ENCODE assay signal across 9 cellular contexts in the genomic region with DNA sequence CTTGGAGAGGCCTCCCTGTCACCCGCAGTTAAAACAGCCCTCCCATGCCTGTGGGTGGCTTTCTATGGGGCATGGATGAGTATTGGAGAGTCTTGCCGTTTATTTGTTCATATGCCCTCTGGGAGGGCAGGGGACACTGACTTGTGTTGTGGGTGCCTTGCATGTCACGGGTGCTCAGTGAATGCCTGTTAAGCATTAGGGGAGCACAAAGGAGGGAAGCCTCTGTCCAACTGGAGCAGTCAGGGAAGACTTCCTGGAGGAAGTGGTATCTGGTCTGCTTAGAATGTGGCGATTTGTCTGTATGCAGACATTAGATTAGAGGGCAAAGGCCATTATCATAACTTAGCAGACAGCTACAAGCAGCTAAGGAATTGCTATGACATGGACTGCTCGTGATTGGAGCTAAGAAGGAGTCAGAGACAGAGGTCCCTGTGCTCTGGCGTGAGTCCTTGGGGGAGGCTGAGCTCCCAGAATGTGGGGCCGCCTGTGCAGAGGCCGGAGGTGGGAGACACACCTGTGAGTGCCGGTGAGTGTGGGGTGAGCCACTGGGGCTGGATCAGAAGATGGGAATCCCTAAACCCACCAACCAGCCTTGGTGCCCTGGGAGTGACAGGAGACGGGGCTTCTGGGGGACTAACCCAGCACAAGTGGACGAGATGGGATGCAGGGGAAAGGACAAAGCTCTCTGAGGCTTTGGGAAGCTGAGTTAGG.
DNase-seq lines count a peak whose midpoint lies in the region; ATAC-seq and TF ChIP-seq lines count a peak whose summit lies in the region.
"Had no signal": no experiment of that assay in that cellular context is flagged by ENCODE, and none has a peak within 500 bp of the region (broad histone marks: within the 10 kb centered on the region; RNA-seq: fewer than 3 reads in every experiment).

No MANE protein-coding gene starts in this region.

- H3K36me3 Mint-ChIP-seq in activated T-cell treated with anti-CD3 and anti-CD28 coated beads, Interleukin-2, amount 50 U/mL, for 24 hours (ENCODE audit: low read depth): no peaks in the 10 kb centered on the region

- ATAC-seq in upper lobe of left lung (ENCODE audit: low FRiP score in 2 of 2) (no peak), HG02938 (IDR thresholded peaks at IDR 0.05; ENCODE audit: unreplicated experiment) (no peak)

- BruUV-seq in mammary epithelial cell (replicated peaks; lab: Mats Ljungman, UMichigan) (no TSS peak), PC-9 (replicated peaks; lab: Mats Ljungman, UMichigan) (no TSS peak)

- H2AFZ ChIP-seq in mammary epithelial cell (ENCODE audit: low read depth, low read length): no peak overlapping the region
- no peak overlapping the region for H2AFZ ChIP-seq in PC-9

- H3K4me2 ChIP-seq in mammary epithelial cell (ENCODE audit: insufficient read depth, low read depth, low read length) (peak overlapping the region; percentile 50), PC-9 (no peak overlapping the region)

- TF ChIP-seq EP300 in upper lobe of left lung (IDR thresholded peaks at IDR 0.05): no peak

- H3K4me3 ChIP-seq in mammary epithelial cell (replicated peaks in 1 of 3; ENCODE audit: insufficient read depth in 1 of 3, low read depth in 2 of 3, low read length in 3 of 3) (no peak overlapping the region), muscle layer of duodenum (ENCODE audit: low read depth in 1 of 2, low read length in 2 of 2) (peak overlapping the region in 1 of 2 donors; percentile 6), upper lobe of left lung (no peak overlapping the region), PC-9 (no peak overlapping the region)

- intact Hi-C loops in mammary epithelial cell (cut with micrococcal nuclease): loop anchor here (2.0 kb wide), 2 partner anchors 96 to 146 kb away; no protein-coding TSS in a partner anchor
- intact Hi-C loops in PC-9 (cut with micrococcal nuclease; ENCODE audit: unreplicated experiment): loop anchor here (2.0 to 5.0 kb wide), 2 partner anchors 50 to 94 kb away; no protein-coding TSS in a partner anchor

- H3K27ac ChIP-seq in mammary epithelial cell (ENCODE audit: insufficient read depth, low read depth, low read length) (peak overlapping the region; percentile 54), muscle layer of duodenum (ENCODE audit: low read length) (peak overlapping the region; percentile 91), upper lobe of left lung (peak overlapping the region in 3 of 4 donors; percentile 81 to 83 (median 82)), PC-9 (no peak overlapping the region)

- H3K9me3 Mint-ChIP-seq in activated T-cell treated with anti-CD3 and anti-CD28 coated beads, Interleukin-2, amount 50 U/mL, for 24 hours: no peaks in the 10 kb centered on the region

- H4K20me1 ChIP-seq in mammary epithelial cell (ENCODE audit: insufficient read depth, low read length) (peaks cover 6% of the 10 kb centered on the region), PC-9 (ENCODE audit: insufficient read depth) (peaks cover 50% of the 10 kb centered on the region)

- CTCF ChIA-PET in mammary epithelial cell (lab: Charles Lee; ENCODE audit: low non-redundant PET) (interaction anchor here (0.6 kb wide), 1 partner anchor 19 kb away, joined by 4 read pairs; no protein-coding TSS in a partner anchor), PC-9 (lab: Charles Lee) (no interaction called here)

- H3K4me3 Mint-ChIP-seq in activated T-cell treated with anti-CD3 and anti-CD28 coated beads, Interleukin-2, amount 50 U/mL, for 24 hours: peak overlapping the region; percentile 60

- WGBS in mammary epithelial cell (ENCODE audit: low coverage, missing lambda C conversion rate): 74% methylated on average over 11 of the region's 11 CpGs
- WGBS in upper lobe of left lung, 2 donors: 81 to 82% methylated on average over 10 to 11 of the region's 11 CpGs

- peak overlapping the region; percentile 55 for H3K9ac ChIP-seq in mammary epithelial cell (ENCODE audit: insufficient read depth, low read length)

- no peaks in the 10 kb centered on the region; the same call in 1 of the 2 replicates for H3F3A ChIP-seq in PC-9 (ENCODE audit: insufficient read depth, low read depth)

- POLR2A ChIA-PET in PC-9 (lab: Charles Lee; ENCODE audit: unreplicated experiment): interaction anchor here (0.6 kb wide), 1 partner anchor 138 kb away, joined by 4 read pairs; no protein-coding TSS in a partner anchor

- peak overlapping the region; percentile 90 for H3K27ac Mint-ChIP-seq in activated T-cell treated with anti-CD3 and anti-CD28 coated beads, Interleukin-2, amount 50 U/mL, for 24 hours

- in situ Hi-C loops in mammary epithelial cell (cut with MboI; ENCODE audit: low sequenced_read_pairs in 2 of 2): loop anchor here in 1 of 2 donors (5.0 to 10.0 kb wide), 3 partner anchors 45 to 102 kb away; no protein-coding TSS in a partner anchor

- TF ChIP-seq POLR2A in upper lobe of left lung (IDR thresholded peaks at IDR 0.05): no peak

- H3K9me3 ChIP-seq in mammary epithelial cell (replicated peaks; ENCODE audit: insufficient read depth, low read length) (no peaks in the 10 kb centered on the region), muscle layer of duodenum (ENCODE audit: control insufficient read depth in 1 of 2, low read length in 2 of 2) (no peaks in the 10 kb centered on the region), upper lobe of left lung (no peaks in the 10 kb centered on the region), PC-9 (ENCODE audit: insufficient read depth, low read depth) (no peaks in the 10 kb centered on the region)

- H3K36me3 ChIP-seq in mammary epithelial cell (ENCODE audit: insufficient read depth, low read length): peaks cover 6% of the 10 kb centered on the region
- H3K36me3 ChIP-seq in muscle layer of duodenum (ENCODE audit: control insufficient read depth in 1 of 2, insufficient read depth in 2 of 2, low read length in 2 of 2): no peaks in the 10 kb centered on the region
- H3K36me3 ChIP-seq in upper lobe of left lung: no peaks in the 10 kb centered on the region
- no peaks in the 10 kb centered on the region for H3K36me3 ChIP-seq in PC-9 (ENCODE audit: low read depth)

- TF ChIP-seq CTCF in mammary epithelial cell (conservative IDR thresholded peaks at IDR 0.05 in 1 of 2, IDR thresholded peaks at IDR 0.05 in 1 of 2; ENCODE audit: extremely low read depth in 1 of 2, insufficient read depth in 1 of 2, low read depth in 1 of 2, low read length in 2 of 2) (no peak), upper lobe of left lung (IDR thresholded peaks at IDR 0.05) (no peak), PC-9 (conservative IDR thresholded peaks at IDR 0.05) (no peak)

- H3K27me3 ChIP-seq in mammary epithelial cell (ENCODE audit: insufficient read depth, low read length) (no peaks in the 10 kb centered on the region), muscle layer of duodenum (ENCODE audit: low read depth, low read length) (no peaks in the 10 kb centered on the region), upper lobe of left lung (no peaks in the 10 kb centered on the region), PC-9 (ENCODE audit: insufficient read depth, low read depth) (no peaks in the 10 kb centered on the region)

- dilution Hi-C loops in mammary epithelial cell (cut with HindIII; ENCODE audit: low sequenced_read_pairs): no loop called here

- peaks cover 86% of the 10 kb centered on the region for H3K4me1 ChIP-seq in mammary epithelial cell (ENCODE audit: insufficient read depth, low read length)
- peaks cover 57 to 82% of the 10 kb centered on the region in 2 donors for H3K4me1 ChIP-seq in muscle layer of duodenum (ENCODE audit: control insufficient read depth in 1 of 2, insufficient read depth in 2 of 2, low read length in 2 of 2)
- peaks cover 78 to 93% (median 84%) of the 10 kb centered on the region in 4 donors for H3K4me1 ChIP-seq in upper lobe of left lung
- H3K4me1 ChIP-seq in PC-9 (replicated peaks; ENCODE audit: insufficient read depth): peaks cover 16% of the 10 kb centered on the region; the same call in 1 of the 2 replicates

- no peaks in the 10 kb centered on the region for H3K27me3 Mint-ChIP-seq in activated T-cell treated with anti-CD3 and anti-CD28 coated beads, Interleukin-2, amount 50 U/mL, for 24 hours

- H3K9me2 ChIP-seq in PC-9 (ENCODE audit: insufficient read depth): no peaks in the 10 kb centered on the region

- H3K79me2 ChIP-seq in mammary epithelial cell (ENCODE audit: insufficient read depth, low read length): peaks cover 97% of the 10 kb centered on the region
- H3K79me2 ChIP-seq in PC-9 (ENCODE audit: low read depth): peaks cover 25% of the 10 kb centered on the region

- peaks cover 81% of the 10 kb centered on the region for H3K4me1 Mint-ChIP-seq in activated T-cell treated with anti-CD3 and anti-CD28 coated beads, Interleukin-2, amount 50 U/mL, for 24 hours (ENCODE audit: low read depth)

- no peak for DNase-seq in activated T-cell treated with anti-CD3 and anti-CD28 coated beads, Interleukin-2, amount 50 U/mL, for 24 hours
- no peak for DNase-seq in activated T-cell treated with anti-CD3 and anti-CD28 coated beads for 4 hours
- no peak for DNase-seq in mammary epithelial cell
- no peak for DNase-seq in upper lobe of left lung
- no peak for DNase-seq in PC-9
- DNase-seq in stimulated activated CD4-positive, alpha-beta T cell treated with anti-CD3 and anti-CD28 coated beads, Interleukin-2, amount 100 ng/mL, for 48 hours: no peak
- DNase-seq: activated gamma-delta T cell had no signal
